Comparison of ENCODE assay signal across 1 cellular context in the genomic region with DNA sequence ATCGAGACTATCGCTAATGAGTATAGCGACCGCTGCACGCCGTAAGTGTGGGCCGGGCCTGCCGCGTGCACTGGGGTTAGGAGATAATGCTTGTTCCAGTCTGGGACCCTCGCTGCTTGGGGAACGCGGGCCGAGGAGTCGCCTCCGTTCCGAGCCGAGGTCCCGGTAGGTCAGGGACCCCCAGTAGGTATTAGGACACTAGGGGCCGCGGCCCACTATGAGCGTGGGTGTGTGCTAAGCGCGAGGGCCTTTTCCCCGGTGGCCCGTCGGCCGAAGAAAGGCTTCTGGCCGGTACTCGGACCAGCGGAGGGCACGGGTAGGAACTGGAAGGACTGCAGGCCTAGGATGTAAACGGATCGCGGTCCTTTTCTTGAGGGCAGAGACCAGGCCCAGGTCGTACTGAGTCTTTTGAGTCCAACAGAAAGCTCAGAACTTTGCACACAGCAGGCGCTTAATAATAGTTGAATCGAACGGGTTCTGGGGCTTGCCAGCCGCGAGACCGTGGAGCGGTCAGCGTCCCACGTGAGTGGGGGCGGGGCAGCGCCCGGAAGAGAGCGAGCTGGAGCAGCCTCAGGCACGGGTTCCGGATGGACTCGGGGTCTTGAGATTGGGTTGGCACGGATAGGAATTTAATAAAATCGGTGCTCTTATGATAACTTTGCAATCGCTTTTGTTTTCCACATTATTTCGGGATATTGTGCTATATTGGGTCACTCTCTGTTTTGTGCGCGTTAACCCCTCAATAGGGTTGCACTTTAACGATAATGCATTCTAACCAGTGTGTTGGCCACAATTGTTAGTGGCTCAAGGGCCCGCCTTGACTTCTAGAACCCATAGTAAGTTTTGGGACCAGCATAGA.
TF ChIP-seq lines count a peak whose summit lies in the region.

No MANE protein-coding gene starts in this region.

TF ChIP-seq in GM12878, 131 proteins besides CTCF, POLR2A, EP300 and RAD21 (continues in another document):
- TF ChIP-seq NR2C1 (IDR thresholded peaks at IDR 0.05) (no peak), NFXL1 (IDR thresholded peaks at IDR 0.05; ENCODE audit: borderline replicate concordance) (no peak), TAF1 (IDR thresholded peaks at IDR 0.05; ENCODE audit: borderline replicate concordance, low read depth, low read length) (peak; percentile 51; the same call in 1 of the 2 replicates), REST (IDR thresholded peaks at IDR 0.05; ENCODE audit: low read depth, low read length) (no peak), ETV6 (conservative IDR thresholded peaks at IDR 0.05 in 1 of 2, IDR thresholded peaks at IDR 0.05 in 1 of 2; ENCODE audit: borderline replicate concordance in 1 of 2, low read depth in 1 of 2) (no peak), BRCA1 (IDR thresholded peaks at IDR 0.05; ENCODE audit: low read depth, low read length) (no peak), ATF7 (IDR thresholded peaks at IDR 0.05; ENCODE audit: low read depth) (no peak), WRNIP1 (IDR thresholded peaks at IDR 0.05; ENCODE audit: borderline replicate concordance, low read depth, low read length) (no peak), STAT1 (conservative IDR thresholded peaks at IDR 0.05) (no peak), KLF5 (IDR thresholded peaks at IDR 0.05; ENCODE audit: partially characterized antibody) (no peak), STAT3 (IDR thresholded peaks at IDR 0.05; ENCODE audit: low read depth, low read length) (no peak), SMAD1 (IDR thresholded peaks at IDR 0.05; ENCODE audit: low read depth, partially characterized antibody) (no peak), BCL3 (IDR thresholded peaks at IDR 0.05; ENCODE audit: borderline replicate concordance, insufficient read depth, low read depth, low read length, poor library complexity, severe bottlenecking) (peak; percentile 13), TBL1XR1 (IDR thresholded peaks at IDR 0.05; ENCODE audit: low read depth, low read length) (no peak), CUX1 (IDR thresholded peaks at IDR 0.05; ENCODE audit: insufficient replicate concordance, low read depth, low read length) (no peak), RAD51 (IDR thresholded peaks at IDR 0.05) (peak; percentile 76), CREM (IDR thresholded peaks at IDR 0.05; ENCODE audit: low read depth) (no peak), SP1 (IDR thresholded peaks at IDR 0.05; ENCODE audit: low read depth, low read length) (no peak), CEBPB (IDR thresholded peaks at IDR 0.05; ENCODE audit: borderline replicate concordance in 1 of 2, low read depth in 2 of 2, low read length in 2 of 2) (no peak), CEBPZ (IDR thresholded peaks at IDR 0.05; ENCODE audit: low read depth, low read length) (no peak), HDAC2 (IDR thresholded peaks at IDR 0.05) (no peak), EZH2 (IDR thresholded peaks at IDR 0.05; ENCODE audit: borderline replicate concordance, control insufficient read depth, low read depth, low read length) (no peak), PAX5 (IDR thresholded peaks at IDR 0.05; ENCODE audit: borderline replicate concordance, low read depth, low read length) (no peak), ZNF24 (IDR thresholded peaks at IDR 0.05) (no peak)
- TF ChIP-seq, protein P1, sequence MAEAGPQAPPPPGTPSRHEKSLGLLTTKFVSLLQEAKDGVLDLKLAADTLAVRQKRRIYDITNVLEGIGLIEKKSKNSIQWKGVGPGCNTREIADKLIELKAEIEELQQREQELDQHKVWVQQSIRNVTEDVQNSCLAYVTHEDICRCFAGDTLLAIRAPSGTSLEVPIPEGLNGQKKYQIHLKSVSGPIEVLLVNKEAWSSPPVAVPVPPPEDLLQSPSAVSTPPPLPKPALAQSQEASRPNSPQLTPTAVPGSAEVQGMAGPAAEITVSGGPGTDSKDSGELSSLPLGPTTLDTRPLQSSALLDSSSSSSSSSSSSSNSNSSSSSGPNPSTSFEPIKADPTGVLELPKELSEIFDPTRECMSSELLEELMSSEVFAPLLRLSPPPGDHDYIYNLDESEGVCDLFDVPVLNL (IDR thresholded peaks at IDR 0.05; ENCODE audit: low read depth, low read length): no peak
- TF ChIP-seq, protein P2, sequence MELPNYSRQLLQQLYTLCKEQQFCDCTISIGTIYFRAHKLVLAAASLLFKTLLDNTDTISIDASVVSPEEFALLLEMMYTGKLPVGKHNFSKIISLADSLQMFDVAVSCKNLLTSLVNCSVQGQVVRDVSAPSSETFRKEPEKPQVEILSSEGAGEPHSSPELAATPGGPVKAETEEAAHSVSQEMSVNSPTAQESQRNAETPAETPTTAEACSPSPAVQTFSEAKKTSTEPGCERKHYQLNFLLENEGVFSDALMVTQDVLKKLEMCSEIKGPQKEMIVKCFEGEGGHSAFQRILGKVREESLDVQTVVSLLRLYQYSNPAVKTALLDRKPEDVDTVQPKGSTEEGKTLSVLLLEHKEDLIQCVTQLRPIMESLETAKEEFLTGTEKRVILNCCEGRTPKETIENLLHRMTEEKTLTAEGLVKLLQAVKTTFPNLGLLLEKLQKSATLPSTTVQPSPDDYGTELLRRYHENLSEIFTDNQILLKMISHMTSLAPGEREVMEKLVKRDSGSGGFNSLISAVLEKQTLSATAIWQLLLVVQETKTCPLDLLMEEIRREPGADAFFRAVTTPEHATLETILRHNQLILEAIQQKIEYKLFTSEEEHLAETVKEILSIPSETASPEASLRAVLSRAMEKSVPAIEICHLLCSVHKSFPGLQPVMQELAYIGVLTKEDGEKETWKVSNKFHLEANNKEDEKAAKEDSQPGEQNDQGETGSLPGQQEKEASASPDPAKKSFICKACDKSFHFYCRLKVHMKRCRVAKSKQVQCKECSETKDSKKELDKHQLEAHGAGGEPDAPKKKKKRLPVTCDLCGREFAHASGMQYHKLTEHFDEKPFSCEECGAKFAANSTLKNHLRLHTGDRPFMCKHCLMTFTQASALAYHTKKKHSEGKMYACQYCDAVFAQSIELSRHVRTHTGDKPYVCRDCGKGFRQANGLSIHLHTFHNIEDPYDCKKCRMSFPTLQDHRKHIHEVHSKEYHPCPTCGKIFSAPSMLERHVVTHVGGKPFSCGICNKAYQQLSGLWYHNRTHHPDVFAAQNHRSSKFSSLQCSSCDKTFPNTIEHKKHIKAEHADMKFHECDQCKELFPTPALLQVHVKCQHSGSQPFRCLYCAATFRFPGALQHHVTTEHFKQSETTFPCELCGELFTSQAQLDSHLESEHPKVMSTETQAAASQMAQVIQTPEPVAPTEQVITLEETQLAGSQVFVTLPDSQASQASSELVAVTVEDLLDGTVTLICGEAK (IDR thresholded peaks at IDR 0.05; ENCODE audit: borderline replicate concordance): no peak; the same call in 1 of the 2 replicates
- TF ChIP-seq, protein P3, sequence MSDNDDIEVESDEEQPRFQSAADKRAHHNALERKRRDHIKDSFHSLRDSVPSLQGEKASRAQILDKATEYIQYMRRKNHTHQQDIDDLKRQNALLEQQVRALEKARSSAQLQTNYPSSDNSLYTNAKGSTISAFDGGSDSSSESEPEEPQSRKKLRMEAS (IDR thresholded peaks at IDR 0.05; ENCODE audit: low read depth, low read length): peak; percentile 67
